18 cellular contexts compared by ENCODE assay signal in genomic region chr9:90201770-90202169, GRCh38.
DNase-seq lines count a peak whose midpoint lies in the region; ATAC-seq and TF ChIP-seq lines count a peak whose summit lies in the region.
"Had no signal": no experiment of that assay in that cellular context is flagged by ENCODE, and none has a peak within 500 bp of the region (broad histone marks: within the 10 kb centered on the region; RNA-seq: fewer than 3 reads in every experiment).

No MANE protein-coding gene starts in this region.

- no peak overlapping the region for H3K4me2 ChIP-seq in neuronal stem cell (ENCODE audit: insufficient read depth, low read length, poor library complexity, severe bottlenecking)
- H3K4me2 ChIP-seq: BLaER1 treated with 17β-estradiol and CSF1 and Interleukin-3, amounts not matched to agents 10 nM and 100 nM had no signal

- H3K9me3 Mint-ChIP-seq in endodermal cell = peaks cover 6% of the 10 kb centered on the region
- peaks cover 0 to 11% of the 10 kb centered on the region in 2 donors for H3K9me3 Mint-ChIP-seq in activated naive CD4-positive, alpha-beta T cell treated with anti-CD3 and anti-CD28 coated beads, Interleukin-2, amount 50 U/mL, for 72 hours

- no peak overlapping the region for H2BK120ac ChIP-seq in neuronal stem cell (ENCODE audit: low read depth, low read length)

- H3K36me3 Mint-ChIP-seq in endodermal cell (ENCODE audit: low read depth) = no peaks in the 10 kb centered on the region
- H3K36me3 Mint-ChIP-seq in activated naive CD4-positive, alpha-beta T cell treated with anti-CD3 and anti-CD28 coated beads, Interleukin-2, amount 50 U/mL, for 72 hours = no peaks in the 10 kb centered on the region
- H3K36me3 Mint-ChIP-seq: CD8-positive, alpha-beta T cell had no signal

- TF ChIP-seq POLR2A in tibial nerve (IDR thresholded peaks at IDR 0.05) = no peak

- H3K4me3 Mint-ChIP-seq in endodermal cell = no peak overlapping the region
- H3K4me3 Mint-ChIP-seq: B cell; CD8-positive, alpha-beta T cell had no signal

- H3K18ac ChIP-seq in neuronal stem cell (ENCODE audit: low read length) = no peak overlapping the region

- H2BK15ac ChIP-seq in neuronal stem cell (ENCODE audit: low read length) = no peak overlapping the region

- no peak overlapping the region for H3K14ac ChIP-seq in neuronal stem cell (ENCODE audit: low read length)

- no peak overlapping the region for H3K23ac ChIP-seq in neuronal stem cell (ENCODE audit: low read depth, low read length, poor library complexity)

- H4K8ac ChIP-seq in neuronal stem cell (ENCODE audit: low read depth, low read length) = no peak overlapping the region

- ATAC-seq in activated naive CD4-positive, alpha-beta T cell treated with anti-CD3 and anti-CD28 coated beads, Interleukin-2, amount 50 U/mL, for 72 hours = no peak
- ATAC-seq: CD8-positive, alpha-beta T cell had no signal

- H3K27ac Mint-ChIP-seq in endodermal cell = no peak overlapping the region
- H3K27ac Mint-ChIP-seq in activated naive CD4-positive, alpha-beta T cell treated with anti-CD3 and anti-CD28 coated beads, Interleukin-2, amount 50 U/mL, for 72 hours = no peak overlapping the region
- H3K27ac Mint-ChIP-seq: B cell; CD8-positive, alpha-beta T cell had no signal

- H3K9ac ChIP-seq in endodermal cell (ENCODE audit: extremely low read depth, low read length, poor library complexity, severe bottlenecking) (no peak overlapping the region), liver (ENCODE audit: low read depth in 1 of 2, low read length in 2 of 2) (no peak overlapping the region), neuronal stem cell (ENCODE audit: low read depth, low read length, poor library complexity) (no peak overlapping the region)
- H3K9ac ChIP-seq: BLaER1 treated with 17β-estradiol and CSF1 and Interleukin-3, amounts not matched to agents 10 nM and 100 nM; GM23248 had no signal

- H3K4ac ChIP-seq in neuronal stem cell (ENCODE audit: low read length) = no peak overlapping the region

- H3K4me1 Mint-ChIP-seq in endodermal cell = no peaks in the 10 kb centered on the region

- H3K36me3 ChIP-seq in endodermal cell (ENCODE audit: control insufficient read depth, insufficient read depth, low read length) = no peaks in the 10 kb centered on the region
- no peaks in the 10 kb centered on the region for H3K36me3 ChIP-seq in liver (ENCODE audit: control insufficient read depth in 4 of 4, insufficient read depth in 3 of 4, low read depth in 1 of 4, low read length in 3 of 4)
- no peaks in the 10 kb centered on the region for H3K36me3 ChIP-seq in neuronal stem cell (replicated peaks in 1 of 2; ENCODE audit: control insufficient read depth in 2 of 2, insufficient read depth in 2 of 2, low read length in 2 of 2)
- H3K36me3 ChIP-seq in tibial nerve = no peaks in the 10 kb centered on the region
- H3K36me3 ChIP-seq: BLaER1 treated with 17β-estradiol and CSF1 and Interleukin-3, amounts not matched to agents 10 nM and 100 nM had no signal

- DNase-seq in HuH-7 (ENCODE audit: low spot score) = peak; percentile 5
- no peak for DNase-seq in endodermal cell
- no peak for DNase-seq in neuronal stem cell (ENCODE audit: low spot score)
- no peak for DNase-seq in substantia nigra (lab: John Stamatoyannopoulos, UW)
- DNase-seq in activated naive CD4-positive, alpha-beta T cell treated with anti-CD3 and anti-CD28 coated beads, Interleukin-2, amount 50 U/mL, for 72 hours (ENCODE audit: low spot score in 2 of 2) = no peak
- DNase-seq in tibial nerve (ENCODE audit: low spot score in 2 of 2) = no peak
- DNase-seq: Calu3; CD8-positive, alpha-beta T cell; DMS 273 treated with DMSO at 0.1 percent for 48 hours; DMS53; DND-41; EL; GM23248; HCEC 1CT; IMR-90 had no signal

- no peaks in the 10 kb centered on the region for H3K9me3 ChIP-seq in endodermal cell (ENCODE audit: control insufficient read depth, low read length)
- no peaks in the 10 kb centered on the region for H3K9me3 ChIP-seq in liver (ENCODE audit: control insufficient read depth in 4 of 4, low read length in 3 of 4)
- no peaks in the 10 kb centered on the region for H3K9me3 ChIP-seq in neuronal stem cell (replicated peaks in 1 of 2; ENCODE audit: control insufficient read depth in 2 of 2, insufficient read depth in 1 of 2, low read depth in 1 of 2, low read length in 2 of 2)
- peaks cover 0 to 16% (median 0%) of the 10 kb centered on the region in 4 donors for H3K9me3 ChIP-seq in tibial nerve

- H3K27me3 Mint-ChIP-seq in endodermal cell (ENCODE audit: insufficient read depth) = peaks cover 1% of the 10 kb centered on the region
- H3K27me3 Mint-ChIP-seq: B cell had no signal

- no peak overlapping the region for H2AK5ac ChIP-seq in neuronal stem cell (ENCODE audit: low read depth, low read length)

- TF ChIP-seq RAD21 in liver (IDR thresholded peaks at IDR 0.05) = no peak

- no peak overlapping the region for H2BK12ac ChIP-seq in neuronal stem cell (ENCODE audit: low read length)

- H4K91ac ChIP-seq in neuronal stem cell (ENCODE audit: low read depth, low read length, poor library complexity) = no peak overlapping the region

- H3K79me1 ChIP-seq in neuronal stem cell (ENCODE audit: low read depth, low read length) = no peaks in the 10 kb centered on the region

- TF ChIP-seq EP300 in tibial nerve (IDR thresholded peaks at IDR 0.05) = no peak

- H3K4me3 ChIP-seq in endodermal cell (ENCODE audit: low read length) (no peak overlapping the region), liver (ENCODE audit: low read depth in 1 of 3, low read length in 3 of 3) (no peak overlapping the region), neuronal stem cell (ENCODE audit: low read length in 2 of 2) (no peak overlapping the region), tibial nerve (no peak overlapping the region)
- H3K4me3 ChIP-seq: BLaER1 treated with 17β-estradiol and CSF1 and Interleukin-3, amounts not matched to agents 10 nM and 100 nM; GM23248 had no signal

- no peak for TF ChIP-seq CTCF in endodermal cell (conservative IDR thresholded peaks at IDR 0.05)
- no peak for TF ChIP-seq CTCF in liver (IDR thresholded peaks at IDR 0.05; ENCODE audit: low read depth, low read length, missing input control)
- no peak for TF ChIP-seq CTCF in tibial nerve (IDR thresholded peaks at IDR 0.05)

- H3K27ac ChIP-seq in endodermal cell (ENCODE audit: low read depth, low read length) (peak overlapping the region; percentile 44), liver (ENCODE audit: low read depth in 1 of 2, low read length in 2 of 2) (no peak overlapping the region), neuronal stem cell (replicated peaks; ENCODE audit: low read length) (no peak overlapping the region), substantia nigra (ENCODE audit: low read depth, low read length, poor library complexity, severe bottlenecking) (no peak overlapping the region), tibial nerve (no peak overlapping the region)
- H3K27ac ChIP-seq: BLaER1 treated with 17β-estradiol and CSF1 and Interleukin-3, amounts not matched to agents 10 nM and 100 nM; GM23248 had no signal

- H2AFZ ChIP-seq in neuronal stem cell (ENCODE audit: low read length) = peak overlapping the region; percentile 73
- H2AFZ ChIP-seq: GM23248 had no signal

- 77 to 78% methylated on average over 2 of the region's 2 CpGs for WGBS in endodermal cell (ENCODE audit: insufficient coverage in 1 of 2, insufficient read length in 1 of 2), 2 experiments
- WGBS in liver = 19% methylated on average over 2 of the region's 2 CpGs
- no CpG with 5 or more reads among the region's 2 CpGs for WGBS in neuronal stem cell (ENCODE audit: extremely low coverage in 2 of 2, insufficient read length in 2 of 2, insufficient replicate concordance in 1 of 2), 2 donors
- 10 to 14% methylated on average over 2 of the region's 2 CpGs for WGBS in tibial nerve, 2 donors

- no peaks in the 10 kb centered on the region for H3K27me3 ChIP-seq in endodermal cell (ENCODE audit: control insufficient read depth, insufficient read depth, low read length, poor library complexity, severe bottlenecking)
- peaks cover 0 to 2% (median 0%) of the 10 kb centered on the region in 4 donors for H3K27me3 ChIP-seq in liver (ENCODE audit: control insufficient read depth in 4 of 4, insufficient read depth in 4 of 4, low read length in 3 of 4)
- no peaks in the 10 kb centered on the region for H3K27me3 ChIP-seq in neuronal stem cell (ENCODE audit: control insufficient read depth in 3 of 3, insufficient read depth in 3 of 3, low read depth in 1 of 3, low read length in 3 of 3)
- no peaks in the 10 kb centered on the region for H3K27me3 ChIP-seq in tibial nerve
- H3K27me3 ChIP-seq: BLaER1 treated with 17β-estradiol and CSF1 and Interleukin-3, amounts not matched to agents 10 nM and 100 nM had no signal

- H2BK5ac ChIP-seq in neuronal stem cell (ENCODE audit: low read length) = no peak overlapping the region

- no peaks in the 10 kb centered on the region for H3K4me1 ChIP-seq in endodermal cell (ENCODE audit: control insufficient read depth, insufficient read depth, low read length)
- no peaks in the 10 kb centered on the region for H3K4me1 ChIP-seq in liver (ENCODE audit: control insufficient read depth in 4 of 4, insufficient read depth in 4 of 4, low read length in 3 of 4)
- peaks cover 0 to 3% of the 10 kb centered on the region in 2 donors for H3K4me1 ChIP-seq in neuronal stem cell (ENCODE audit: control insufficient read depth in 2 of 2, insufficient read depth in 1 of 2, low read depth in 1 of 2, low read length in 2 of 2)
- H3K4me1 ChIP-seq in tibial nerve = no peaks in the 10 kb centered on the region
- H3K4me1 ChIP-seq: BLaER1 treated with 17β-estradiol and CSF1 and Interleukin-3, amounts not matched to agents 10 nM and 100 nM had no signal

TF ChIP-seq in liver, 16 proteins besides CTCF, POLR2A, EP300 and RAD21:
- TF ChIP-seq HNF4A (conservative IDR thresholded peaks at IDR 0.05) (peak; percentile 43 to 51), HNF4G (IDR thresholded peaks at IDR 0.05) (no peak), SP1 (IDR thresholded peaks at IDR 0.05) (no peak)
